In the genomic region with DNA sequence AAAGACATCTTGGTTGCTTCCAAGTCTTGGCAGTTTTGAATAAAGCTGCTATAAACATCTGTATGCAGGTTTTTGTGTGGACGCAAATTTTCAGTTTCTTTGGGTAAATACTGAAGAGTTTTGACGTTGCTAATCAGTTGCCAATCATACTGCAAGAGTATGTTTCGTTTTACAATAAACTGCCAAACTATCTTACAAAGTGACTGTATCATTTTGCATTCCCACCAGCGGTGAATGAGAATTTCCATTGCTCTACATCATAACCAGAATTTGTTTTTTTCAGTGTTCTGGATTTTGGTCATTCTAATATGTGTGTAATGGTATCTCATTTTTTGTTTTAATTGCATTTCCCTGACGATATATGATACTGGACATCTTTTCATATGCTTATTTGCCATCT, we compare ENCODE assay signal across 13 cellular contexts.
DNase-seq lines count a peak whose midpoint lies in the region; ATAC-seq lines count a peak whose summit lies in the region.
"Had no signal": no experiment of that assay in that cellular context is flagged by ENCODE, and none has a peak within 500 bp of the region (broad histone marks: within the 10 kb centered on the region; RNA-seq: fewer than 3 reads in every experiment).

No MANE protein-coding gene starts in this region.

- POLR2A ChIA-PET in activated CD4-positive, alpha-beta memory T cell treated with anti-CD3 and anti-CD28 coated beads for 36 hours (lab: Charles Lee), result interaction anchor here (0.9 kb wide), 1 partner anchor 206 kb away, joined by 3 read pairs; no protein-coding TSS in a partner anchor
- POLR2A ChIA-PET in activated CD4-positive, alpha-beta memory T cell treated with anti-CD3 and anti-CD28 coated beads, Interleukin-2, amount 10 ng/mL, durations not matched to agents 7 days and 5 days (lab: Charles Lee), result no interaction called here

- no peaks in the 10 kb centered on the region for H3K27me3 Mint-ChIP-seq in activated CD4-positive, alpha-beta memory T cell treated with anti-CD3 and anti-CD28 coated beads for 36 hours
- peaks cover 2% of the 10 kb centered on the region for H3K27me3 Mint-ChIP-seq in activated CD4-positive, alpha-beta memory T cell treated with anti-CD3 and anti-CD28 coated beads, Interleukin-2, amount 10 ng/mL, durations not matched to agents 7 days and 5 days
- H3K27me3 Mint-ChIP-seq in activated naive CD4-positive, alpha-beta T cell treated with anti-CD3 and anti-CD28 coated beads, Interleukin-2, amount 50 U/mL, for 24 hours, result no peaks in the 10 kb centered on the region
- H3K27me3 Mint-ChIP-seq in activated T-helper 1 cell treated with anti-CD3 and anti-CD28 coated beads, Interleukin-12 subunit alpha, Interleukin-12 subunit beta, Interleukin-2, Interleukin-4 antibody, amounts not matched to agents 30 ng/mL and 10 ng/mL and 1 ng/mL, durations not matched to agents 14 hours and 24 hours and 36 hours (ENCODE audit: insufficient read depth), result no peaks in the 10 kb centered on the region

- ATAC-seq in stimulated activated effector memory CD8-positive, alpha-beta T cell treated with anti-CD3 and anti-CD28 coated beads, Interleukin-12 subunit alpha, Interleukin-12 subunit beta, amount 100 ng/mL, for 72 hours, result peak; percentile 84
- ATAC-seq: GM12878, HCT116 had no signal

- peaks cover 33% of the 10 kb centered on the region for H3K4me1 Mint-ChIP-seq in activated CD4-positive, alpha-beta memory T cell treated with anti-CD3 and anti-CD28 coated beads for 36 hours (ENCODE audit: low read depth)
- H3K4me1 Mint-ChIP-seq in activated CD4-positive, alpha-beta memory T cell treated with anti-CD3 and anti-CD28 coated beads, Interleukin-2, amount 10 ng/mL, durations not matched to agents 7 days and 5 days, result peaks cover 7% of the 10 kb centered on the region
- peaks cover 17% of the 10 kb centered on the region for H3K4me1 Mint-ChIP-seq in activated naive CD4-positive, alpha-beta T cell treated with anti-CD3 and anti-CD28 coated beads, Interleukin-2, amount 50 U/mL, for 24 hours
- H3K4me1 Mint-ChIP-seq in activated T-helper 1 cell treated with anti-CD3 and anti-CD28 coated beads, Interleukin-12 subunit alpha, Interleukin-12 subunit beta, Interleukin-2, Interleukin-4 antibody, amounts not matched to agents 30 ng/mL and 10 ng/mL and 1 ng/mL, durations not matched to agents 14 hours and 24 hours and 36 hours (ENCODE audit: low read depth), result peaks cover 8% of the 10 kb centered on the region
- H3K4me1 Mint-ChIP-seq in stimulated activated effector memory CD8-positive, alpha-beta T cell treated with anti-CD3 and anti-CD28 coated beads, Interleukin-12 subunit alpha, Interleukin-12 subunit beta, amount 100 ng/mL, for 72 hours, result peaks cover 4% of the 10 kb centered on the region
- H3K4me1 Mint-ChIP-seq: CD4-positive, CD25-positive, alpha-beta regulatory T cell had no signal

- intact Hi-C loops in activated CD4-positive, alpha-beta memory T cell treated with anti-CD3 and anti-CD28 coated beads for 36 hours (cut with micrococcal nuclease), result loop anchor here (1.0 to 5.0 kb wide), 3 partner anchors 43 to 208 kb away; partner anchors contain the start of gene CCND2
- intact Hi-C loops in activated T-helper 1 cell treated with anti-CD3 and anti-CD28 coated beads, Interleukin-12 subunit alpha, Interleukin-12 subunit beta, Interleukin-2, Interleukin-4 antibody, amounts not matched to agents 30 ng/mL and 10 ng/mL and 1 ng/mL, durations not matched to agents 14 hours and 24 hours and 36 hours (cut with micrococcal nuclease), result loop anchor here (5.0 kb wide), 1 partner anchor 43 kb away; no protein-coding TSS in a partner anchor

- H3K27ac Mint-ChIP-seq in activated CD4-positive, alpha-beta memory T cell treated with anti-CD3 and anti-CD28 coated beads for 36 hours, result peak overlapping the region; percentile 56
- H3K27ac Mint-ChIP-seq in activated CD4-positive, alpha-beta memory T cell treated with anti-CD3 and anti-CD28 coated beads, Interleukin-2, amount 10 ng/mL, durations not matched to agents 7 days and 5 days, result no peak overlapping the region
- H3K27ac Mint-ChIP-seq in activated naive CD4-positive, alpha-beta T cell treated with anti-CD3 and anti-CD28 coated beads, Interleukin-2, amount 50 U/mL, for 24 hours, result peak overlapping the region; percentile 39
- peak overlapping the region; percentile 18 for H3K27ac Mint-ChIP-seq in activated T-helper 1 cell treated with anti-CD3 and anti-CD28 coated beads, Interleukin-12 subunit alpha, Interleukin-12 subunit beta, Interleukin-2, Interleukin-4 antibody, amounts not matched to agents 30 ng/mL and 10 ng/mL and 1 ng/mL, durations not matched to agents 14 hours and 24 hours and 36 hours
- no peak overlapping the region for H3K27ac Mint-ChIP-seq in stimulated activated effector memory CD8-positive, alpha-beta T cell treated with anti-CD3 and anti-CD28 coated beads, Interleukin-12 subunit alpha, Interleukin-12 subunit beta, amount 100 ng/mL, for 72 hours
- H3K27ac Mint-ChIP-seq: CD4-positive, CD25-positive, alpha-beta regulatory T cell had no signal

- no peaks in the 10 kb centered on the region for H3K36me3 Mint-ChIP-seq in activated CD4-positive, alpha-beta memory T cell treated with anti-CD3 and anti-CD28 coated beads for 36 hours
- no peaks in the 10 kb centered on the region for H3K36me3 Mint-ChIP-seq in activated CD4-positive, alpha-beta memory T cell treated with anti-CD3 and anti-CD28 coated beads, Interleukin-2, amount 10 ng/mL, durations not matched to agents 7 days and 5 days (ENCODE audit: low read depth)
- H3K36me3 Mint-ChIP-seq in activated naive CD4-positive, alpha-beta T cell treated with anti-CD3 and anti-CD28 coated beads, Interleukin-2, amount 50 U/mL, for 24 hours, result peaks cover 6% of the 10 kb centered on the region
- no peaks in the 10 kb centered on the region for H3K36me3 Mint-ChIP-seq in activated T-helper 1 cell treated with anti-CD3 and anti-CD28 coated beads, Interleukin-12 subunit alpha, Interleukin-12 subunit beta, Interleukin-2, Interleukin-4 antibody, amounts not matched to agents 30 ng/mL and 10 ng/mL and 1 ng/mL, durations not matched to agents 14 hours and 24 hours and 36 hours (ENCODE audit: low read depth)
- H3K36me3 Mint-ChIP-seq in stimulated activated effector memory CD8-positive, alpha-beta T cell treated with anti-CD3 and anti-CD28 coated beads, Interleukin-12 subunit alpha, Interleukin-12 subunit beta, amount 100 ng/mL, for 72 hours, result no peaks in the 10 kb centered on the region
- H3K36me3 Mint-ChIP-seq: CD4-positive, CD25-positive, alpha-beta regulatory T cell had no signal

- H3K4me3 Mint-ChIP-seq in activated CD4-positive, alpha-beta memory T cell treated with anti-CD3 and anti-CD28 coated beads for 36 hours, result no peak overlapping the region
- no peak overlapping the region for H3K4me3 Mint-ChIP-seq in activated CD4-positive, alpha-beta memory T cell treated with anti-CD3 and anti-CD28 coated beads, Interleukin-2, amount 10 ng/mL, durations not matched to agents 7 days and 5 days
- peak overlapping the region; percentile 6 for H3K4me3 Mint-ChIP-seq in activated naive CD4-positive, alpha-beta T cell treated with anti-CD3 and anti-CD28 coated beads, Interleukin-2, amount 50 U/mL, for 24 hours
- no peak overlapping the region for H3K4me3 Mint-ChIP-seq in activated T-helper 1 cell treated with anti-CD3 and anti-CD28 coated beads, Interleukin-12 subunit alpha, Interleukin-12 subunit beta, Interleukin-2, Interleukin-4 antibody, amounts not matched to agents 30 ng/mL and 10 ng/mL and 1 ng/mL, durations not matched to agents 14 hours and 24 hours and 36 hours
- no peak overlapping the region for H3K4me3 Mint-ChIP-seq in stimulated activated effector memory CD8-positive, alpha-beta T cell treated with anti-CD3 and anti-CD28 coated beads, Interleukin-12 subunit alpha, Interleukin-12 subunit beta, amount 100 ng/mL, for 72 hours
- H3K4me3 Mint-ChIP-seq: CD4-positive, CD25-positive, alpha-beta regulatory T cell had no signal

- no peak for DNase-seq in activated CD4-positive, alpha-beta memory T cell treated with anti-CD3 and anti-CD28 coated beads for 36 hours
- DNase-seq in activated CD4-positive, alpha-beta memory T cell treated with anti-CD3 and anti-CD28 coated beads, Interleukin-2, amount 10 ng/mL, durations not matched to agents 7 days and 5 days, result no peak
- DNase-seq in activated naive CD4-positive, alpha-beta T cell treated with anti-CD3 and anti-CD28 coated beads, Interleukin-2, amount 50 U/mL, for 16 hours, result no peak
- no peak for DNase-seq in activated T-helper 1 cell treated with anti-CD3 and anti-CD28 coated beads, Interleukin-12 subunit alpha, Interleukin-12 subunit beta, Interleukin-2, Interleukin-4 antibody, amounts not matched to agents 30 ng/mL and 10 ng/mL and 1 ng/mL, durations not matched to agents 14 hours and 24 hours and 36 hours (ENCODE audit: low spot score)
- no peak for DNase-seq in stimulated activated effector memory CD8-positive, alpha-beta T cell treated with anti-CD3 and anti-CD28 coated beads, Interleukin-12 subunit alpha, Interleukin-12 subunit beta, amount 100 ng/mL, for 72 hours (ENCODE audit: low spot score in 2 of 2)
- no peak for DNase-seq in stimulated activated CD4-positive, alpha-beta T cell treated with anti-CD3 and anti-CD28 coated beads, Interleukin-15, amount 100 ng/mL, for 24 hours
- DNase-seq: ACHN; CD4-positive, CD25-positive, alpha-beta regulatory T cell; DMS53; GM23248 had no signal

- CTCF ChIA-PET in activated CD4-positive, alpha-beta memory T cell treated with anti-CD3 and anti-CD28 coated beads for 36 hours (lab: Charles Lee), result no interaction called here
- CTCF ChIA-PET in activated CD4-positive, alpha-beta memory T cell treated with anti-CD3 and anti-CD28 coated beads, Interleukin-2, amount 10 ng/mL, durations not matched to agents 7 days and 5 days (lab: Charles Lee), result no interaction called here

- no peaks in the 10 kb centered on the region for H3K9me3 Mint-ChIP-seq in activated CD4-positive, alpha-beta memory T cell treated with anti-CD3 and anti-CD28 coated beads for 36 hours
- H3K9me3 Mint-ChIP-seq in activated CD4-positive, alpha-beta memory T cell treated with anti-CD3 and anti-CD28 coated beads, Interleukin-2, amount 10 ng/mL, durations not matched to agents 7 days and 5 days, result no peaks in the 10 kb centered on the region
- peaks cover 4% of the 10 kb centered on the region for H3K9me3 Mint-ChIP-seq in activated naive CD4-positive, alpha-beta T cell treated with anti-CD3 and anti-CD28 coated beads, Interleukin-2, amount 50 U/mL, for 24 hours
- H3K9me3 Mint-ChIP-seq in activated T-helper 1 cell treated with anti-CD3 and anti-CD28 coated beads, Interleukin-12 subunit alpha, Interleukin-12 subunit beta, Interleukin-2, Interleukin-4 antibody, amounts not matched to agents 30 ng/mL and 10 ng/mL and 1 ng/mL, durations not matched to agents 14 hours and 24 hours and 36 hours, result peaks cover 4% of the 10 kb centered on the region
- no peaks in the 10 kb centered on the region for H3K9me3 Mint-ChIP-seq in stimulated activated effector memory CD8-positive, alpha-beta T cell treated with anti-CD3 and anti-CD28 coated beads, Interleukin-12 subunit alpha, Interleukin-12 subunit beta, amount 100 ng/mL, for 72 hours
- H3K9me3 Mint-ChIP-seq: CD4-positive, CD25-positive, alpha-beta regulatory T cell had no signal

Comparison
In these comparisons a context has a peak if more than half of its experiments do, and no peak if none do; other contexts are left out.
1. H3K27ac Mint-ChIP-seq: peak in activated CD4-positive, alpha-beta memory T cell treated with anti-CD3 and anti-CD28 coated beads for 36 hours (single experiment), activated naive CD4-positive, alpha-beta T cell treated with anti-CD3 and anti-CD28 coated beads, Interleukin-2, amount 50 U/mL, for 24 hours (single experiment) and activated T-helper 1 cell treated with anti-CD3 and anti-CD28 coated beads, Interleukin-12 subunit alpha, Interleukin-12 subunit beta, Interleukin-2, Interleukin-4 antibody, amounts not matched to agents 30 ng/mL and 10 ng/mL and 1 ng/mL, durations not matched to agents 14 hours and 24 hours and 36 hours (single experiment); none in activated CD4-positive, alpha-beta memory T cell treated with anti-CD3 and anti-CD28 coated beads, Interleukin-2, amount 10 ng/mL, durations not matched to agents 7 days and 5 days (single experiment) and stimulated activated effector memory CD8-positive, alpha-beta T cell treated with anti-CD3 and anti-CD28 coated beads, Interleukin-12 subunit alpha, Interleukin-12 subunit beta, amount 100 ng/mL, for 72 hours (single experiment).